10 cellular contexts compared by ENCODE assay signal in genomic region chr9:37423508-37423907, GRCh38. TPM values are rescaled to one million over a fixed set of nuclear protein-coding genes. Genes with fewer than 3 reads are reported as not detected.
DNase-seq lines count a peak whose midpoint lies in the region; TF ChIP-seq lines count a peak whose summit lies in the region.
"Had no signal": no experiment of that assay in that cellular context is flagged by ENCODE, and none has a peak within 500 bp of the region (broad histone marks: within the 10 kb centered on the region; RNA-seq: fewer than 3 reads in every experiment).

No MANE protein-coding gene starts in this region.

- peak overlapping the region; percentile 78 for H3K4me2 ChIP-seq in mammary epithelial cell (ENCODE audit: insufficient read depth, low read depth, low read length)

- no CpG with 5 or more reads among the region's 2 CpGs for WGBS in mammary epithelial cell (ENCODE audit: low coverage, missing lambda C conversion rate)

- peaks cover 44% of the 10 kb centered on the region for H3K79me2 ChIP-seq in mammary epithelial cell (ENCODE audit: insufficient read depth, low read length)

- no peak overlapping the region for H2AFZ ChIP-seq in mammary epithelial cell (ENCODE audit: low read depth, low read length)

- peak overlapping the region; percentile 93 for H3K4me3 ChIP-seq in A673 (ENCODE audit: low read depth, low read length, poor library complexity, severe bottlenecking)
- peak overlapping the region; percentile 95 for H3K4me3 ChIP-seq in HUES6 (ENCODE audit: low read depth, low read length)
- peak overlapping the region; percentile 77 to 95 (median 93) for H3K4me3 ChIP-seq in mammary epithelial cell (replicated peaks in 1 of 3; ENCODE audit: insufficient read depth in 1 of 3, low read depth in 2 of 3, low read length in 3 of 3)
- peak overlapping the region; percentile 73 to 74 for H3K4me3 ChIP-seq in muscle layer of duodenum (ENCODE audit: low read depth in 1 of 2, low read length in 2 of 2)

- no peaks in the 10 kb centered on the region for H4K20me1 ChIP-seq in mammary epithelial cell (ENCODE audit: insufficient read depth, low read length)

- in situ Hi-C loops in mammary epithelial cell (cut with MboI; ENCODE audit: low sequenced_read_pairs in 2 of 2) = loop anchor here in 1 of 2 donors (25.0 kb wide), 1 partner anchor 636 kb away; no protein-coding TSS in a partner anchor

- H3K27me3 ChIP-seq in A673 (replicated peaks; ENCODE audit: insufficient read depth, low read depth, low read length, poor library complexity) (no peaks in the 10 kb centered on the region), HUES6 (ENCODE audit: control insufficient read depth, insufficient read depth, low read length) (no peaks in the 10 kb centered on the region), mammary epithelial cell (ENCODE audit: insufficient read depth, low read length) (no peaks in the 10 kb centered on the region), muscle layer of duodenum (ENCODE audit: low read depth, low read length) (no peaks in the 10 kb centered on the region)

- H3K36me3 ChIP-seq in A673 (ENCODE audit: insufficient read depth, low read length, poor library complexity, severe bottlenecking) = peaks cover 31% of the 10 kb centered on the region
- H3K36me3 ChIP-seq in HUES6 (ENCODE audit: control insufficient read depth, insufficient read depth, low read length) = peaks cover 36% of the 10 kb centered on the region
- peaks cover 14% of the 10 kb centered on the region for H3K36me3 ChIP-seq in mammary epithelial cell (ENCODE audit: insufficient read depth, low read length)
- peaks cover 18 to 24% of the 10 kb centered on the region in 2 donors for H3K36me3 ChIP-seq in muscle layer of duodenum (ENCODE audit: control insufficient read depth in 1 of 2, insufficient read depth in 2 of 2, low read length in 2 of 2)

- CTCF ChIA-PET in A673 (lab: Charles Lee) (no interaction called here), mammary epithelial cell (lab: Charles Lee; ENCODE audit: low non-redundant PET) (no interaction called here)

- H3K4me1 ChIP-seq in A673 (ENCODE audit: insufficient read depth, low read length, poor library complexity, severe bottlenecking) = peaks cover 26% of the 10 kb centered on the region
- peaks cover 26% of the 10 kb centered on the region for H3K4me1 ChIP-seq in HUES6 (ENCODE audit: control insufficient read depth, insufficient read depth, low read length)
- peaks cover 24% of the 10 kb centered on the region for H3K4me1 ChIP-seq in mammary epithelial cell (ENCODE audit: insufficient read depth, low read length)
- H3K4me1 ChIP-seq in muscle layer of duodenum (ENCODE audit: control insufficient read depth in 1 of 2, insufficient read depth in 2 of 2, low read length in 2 of 2) = peaks cover 8 to 27% of the 10 kb centered on the region in 2 donors

- dilution Hi-C loops in mammary epithelial cell (cut with HindIII; ENCODE audit: low sequenced_read_pairs) = no loop called here

- no TSS peak for BruUV-seq in A673 (replicated peaks; lab: Mats Ljungman, UMichigan)
- no TSS peak for BruUV-seq in mammary epithelial cell (replicated peaks; lab: Mats Ljungman, UMichigan)

- DNase-seq in A673 (ENCODE audit: low spot score) (no peak), mammary epithelial cell (no peak), NCI-H524 treated with DMSO at 0.1 percent for 48 hours (lab: John Stamatoyannopoulos, UW) (no peak), 8988T (no peak)
- DNase-seq in effector CD4-positive, alpha-beta T cell = no peak
- no peak for DNase-seq in stimulated activated CD8-positive, alpha-beta memory T cell treated with anti-CD3 and anti-CD28 coated beads, Interleukin-4, amount 100 ng/mL, for 48 hours
- DNase-seq: activated CD4-positive, CD25-positive, alpha-beta regulatory T cell treated with anti-CD3 and anti-CD28 coated beads, Interleukin-2, amount 50 U/mL, for 72 hours; GDM1 had no signal

- intact Hi-C loops in A673 (cut with micrococcal nuclease; ENCODE audit: unreplicated experiment) = no loop called here
- intact Hi-C loops in mammary epithelial cell (cut with micrococcal nuclease) = loop anchor here (5.0 kb wide), 1 partner anchor 34 kb away; no protein-coding TSS in a partner anchor

- H3K9ac ChIP-seq in HUES6 (ENCODE audit: low read length) (no peak overlapping the region), mammary epithelial cell (ENCODE audit: insufficient read depth, low read length) (peak overlapping the region; percentile 98)

- POLR2A ChIA-PET in A673 (lab: Charles Lee; ENCODE audit: low non-redundant PET) = no interaction called here

- TF ChIP-seq CTCF in A673 (conservative IDR thresholded peaks at IDR 0.05; ENCODE audit: low read depth, low read length) = no peak
- no peak for TF ChIP-seq CTCF in mammary epithelial cell (conservative IDR thresholded peaks at IDR 0.05 in 1 of 2, IDR thresholded peaks at IDR 0.05 in 1 of 2; ENCODE audit: extremely low read depth in 1 of 2, insufficient read depth in 1 of 2, low read depth in 1 of 2, low read length in 2 of 2)

- no peaks in the 10 kb centered on the region for H3K9me3 ChIP-seq in A673 (ENCODE audit: low read depth, low read length, poor library complexity, severe bottlenecking)
- H3K9me3 ChIP-seq in HUES6 (ENCODE audit: control insufficient read depth, insufficient read depth, low read depth, low read length) = no peaks in the 10 kb centered on the region
- no peaks in the 10 kb centered on the region for H3K9me3 ChIP-seq in mammary epithelial cell (replicated peaks; ENCODE audit: insufficient read depth, low read length)
- no peaks in the 10 kb centered on the region for H3K9me3 ChIP-seq in muscle layer of duodenum (ENCODE audit: control insufficient read depth in 1 of 2, low read length in 2 of 2)

- H3K27ac ChIP-seq in A673 (ENCODE audit: low read depth, low read length, poor library complexity, severe bottlenecking) = peak overlapping the region; percentile 88
- no peak overlapping the region; the same call in 1 of the 2 replicates for H3K27ac ChIP-seq in HUES6 (ENCODE audit: low read depth, low read length)
- H3K27ac ChIP-seq in mammary epithelial cell (ENCODE audit: insufficient read depth, low read depth, low read length) = peak overlapping the region; percentile 87
- no peak overlapping the region for H3K27ac ChIP-seq in muscle layer of duodenum (ENCODE audit: low read length)

RNA-seq across cellular contexts. Expression of gene GRHPR, which starts 1.0 kb away (rescaled TPM):
- total RNA-seq in A673 (2021) = 102 and 118 TPM in 2 replicates
- 100 to 1,000 TPM in 1 of 2 donors, 10 to 100 TPM in 1; 87.0 to 163 TPM for total RNA-seq in mammary epithelial cell
- 175 TPM for polyA plus RNA-seq in mammary epithelial cell
- polyA minus RNA-seq in mammary epithelial cell = 109 TPM

RNA-seq across cellular contexts. Expression of gene ZBTB5, which starts 41.7 kb away (rescaled TPM):
- total RNA-seq in A673 (2021) (17.2 and 18.0 TPM in 2 replicates), mammary epithelial cell (10 to 100 TPM in 1 of 2 donors, 1 to 10 TPM in 1; 7.6 to 20.5 TPM)
- 8.2 TPM for polyA plus RNA-seq in mammary epithelial cell
- polyA minus RNA-seq in mammary epithelial cell = 5.8 TPM

Comparison
In these comparisons a context has a peak if more than half of its experiments do, and no peak if none do; other contexts are left out.
1. H3K27ac ChIP-seq: peak in A673 (single experiment) and mammary epithelial cell (single experiment); none in HUES6 (single experiment) and muscle layer of duodenum (single experiment).
2. Peak in every context shown above with its lines, with median percentiles within 50 percentile points of each other: H3K4me3 ChIP-seq.